In the genomic region with DNA sequence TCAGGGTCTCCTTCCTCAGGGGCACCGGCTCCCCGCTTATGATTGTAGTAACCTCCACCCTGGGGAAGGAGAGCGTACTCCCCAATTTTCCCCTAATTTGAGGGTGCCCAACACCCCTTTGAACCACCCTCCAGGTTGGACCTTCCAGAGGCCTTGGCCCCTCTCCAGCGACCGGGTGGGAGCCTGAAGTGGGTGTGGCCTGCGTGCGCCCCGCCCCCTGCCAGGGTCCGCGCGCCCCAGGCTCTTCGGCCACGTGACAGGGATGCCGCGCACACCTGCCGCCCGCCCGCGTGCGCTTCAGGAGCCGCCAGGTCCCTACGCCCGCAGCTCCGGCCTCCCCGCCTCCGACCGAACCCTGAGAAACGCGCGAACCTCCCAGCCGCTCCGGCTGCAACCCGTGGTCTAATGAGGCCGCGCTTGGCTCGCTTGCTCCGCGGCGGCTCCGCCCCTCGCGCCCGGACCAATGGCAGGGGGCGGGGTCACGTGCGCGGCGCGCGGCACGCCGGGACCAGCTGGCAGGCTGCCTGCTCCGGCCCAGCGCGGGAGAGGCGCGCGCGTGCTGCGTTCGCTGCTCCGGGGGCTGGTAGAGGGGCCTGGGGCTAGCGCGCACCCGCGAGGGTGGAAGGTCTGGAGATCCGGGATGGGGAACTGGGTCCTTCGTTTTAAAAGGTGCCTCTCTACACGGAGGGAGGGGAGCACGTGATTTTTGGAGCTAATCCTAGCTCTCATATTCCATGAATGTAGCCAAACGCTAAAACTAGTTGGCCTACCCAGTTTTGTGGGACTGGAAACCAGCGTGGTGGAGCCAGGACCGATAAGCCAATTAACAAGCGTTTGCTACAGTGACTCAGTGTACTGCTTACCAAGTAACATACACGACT, we compare ENCODE assay signal across 8 cellular contexts. TPM values are rescaled to one million over a fixed set of nuclear protein-coding genes. Genes with fewer than 3 reads are reported as not detected.
DNase-seq lines count a peak whose midpoint lies in the region; ATAC-seq and TF ChIP-seq lines count a peak whose summit lies in the region.

A gene (minus strand): TSS at position 404 of the 881 bp plus-strand sequence. CDS start 618 bp downstream, outside the sequence.

- H3K36me3 Mint-ChIP-seq in progenitor cell of endocrine pancreas (ENCODE audit: insufficient read depth): peaks cover 12% of the 10 kb centered on the region

- intact Hi-C loops in T-helper 1 cell treated with Interleukin-12 subunit alpha and Interleukin-12 subunit beta and Interleukin-4 antibody, amounts not matched to agents 30 ng/mL and 1 ng/mL, for 36 hours (cut with micrococcal nuclease): loop anchor here (1.0 kb wide), 2 partner anchors 22 to 26 kb away; a partner anchor contains a TSS
- intact Hi-C loops in adrenal gland (cut with DNase I) (no loop called here), left cardiac atrium (cut with DNase I) (no loop called here)

- H3K4me1 ChIP-seq in adrenal gland (replicated peaks in 1 of 2): peaks cover 5 to 16% of the 10 kb centered on the region in 2 donors

- peaks cover 5% of the 10 kb centered on the region for H3K4me1 Mint-ChIP-seq in progenitor cell of endocrine pancreas (ENCODE audit: low read depth)

- no peak for TF ChIP-seq CTCF in adrenal gland (IDR thresholded peaks at IDR 0.05)
- no peak for TF ChIP-seq CTCF in progenitor cell of endocrine pancreas (IDR thresholded peaks at IDR 0.05; ENCODE audit: unreplicated experiment)

- H3K27ac Mint-ChIP-seq in progenitor cell of endocrine pancreas: no peak within 1 kb of the TSS

- no peaks in the 10 kb centered on the region for H3K9me3 ChIP-seq in adrenal gland (replicated peaks in 1 of 3)

- peak within 1 kb of the TSS in 3 of 4 donors; percentile 7 to 79 (median 39) for H3K4me3 ChIP-seq in adrenal gland

- H3K27ac ChIP-seq in adrenal gland: peak within 1 kb of the TSS in 4 of 5 donors; percentile 27 to 86 (median 62)

- H3K36me3 ChIP-seq in adrenal gland (replicated peaks in 1 of 2): peaks cover 0 to 16% of the 10 kb centered on the region in 2 donors

- peak within 1 kb of the TSS; percentile 58 for H3K4me3 Mint-ChIP-seq in progenitor cell of endocrine pancreas (ENCODE audit: low read depth)

- DNase-seq in GM04504 (ENCODE audit: low read depth) (peak; percentile 53), NCI-H1436 (lab: John Stamatoyannopoulos, UW) (peak; percentile 91), adrenal gland (peak; percentile 85 to 93 (median 91)), left cardiac atrium (peak; percentile 92), progenitor cell of endocrine pancreas (ENCODE audit: low spot score, unreplicated experiment) (peak; percentile 83), ureter (ENCODE audit: low spot score) (peak; percentile 87)

- H3K27me3 ChIP-seq in adrenal gland: no peaks in the 10 kb centered on the region

- 5 to 47% (median 17%) methylated on average over 8 to 75 of the region's 75 CpGs for WGBS in adrenal gland, 4 donors

- ATAC-seq in HG02571 (IDR thresholded peaks at IDR 0.05; ENCODE audit: unreplicated experiment): peak; percentile 73
- ATAC-seq in left cardiac atrium: peak; percentile 89 to 95

- H3K9me3 Mint-ChIP-seq in progenitor cell of endocrine pancreas (ENCODE audit: low read depth): peaks cover 3% of the 10 kb centered on the region

- no peaks in the 10 kb centered on the region for H3K27me3 Mint-ChIP-seq in progenitor cell of endocrine pancreas

- TF ChIP-seq POLR2A in adrenal gland (IDR thresholded peaks at IDR 0.05): peak; percentile 69 to 84

RNA-seq across cellular contexts. Expression of the gene that starts here (rescaled TPM):
- 11.7 and 12.0 TPM in 2 replicates for total RNA-seq in T-helper 1 cell treated with Interleukin-12 subunit alpha and Interleukin-12 subunit beta and Interleukin-4 antibody, amounts not matched to agents 30 ng/mL and 1 ng/mL, for 36 hours
- total RNA-seq in adrenal gland: 10 to 100 TPM; 16.1 to 37.6 (median 28.2) TPM
- polyA plus RNA-seq in adrenal gland: 10 to 100 TPM in 1 of 3 donors, 1 to 10 TPM in 2; 5.5 to 13.3 (median 6.4) TPM
- total RNA-seq in left cardiac atrium: 1 to 10 TPM; 5.1 to 8.5 TPM
- total RNA-seq in progenitor cell of endocrine pancreas: 22.7 and 23.5 TPM in 2 replicates
- 15.3 TPM for total RNA-seq in ureter

Comparison
In these comparisons a context has a peak if more than half of its experiments do, and no peak if none do; other contexts are left out.
1. Peak in every context shown above with its lines: DNase-seq, ATAC-seq, H3K4me3 ChIP-seq and H3K27ac ChIP-seq.